In the genomic region with DNA sequence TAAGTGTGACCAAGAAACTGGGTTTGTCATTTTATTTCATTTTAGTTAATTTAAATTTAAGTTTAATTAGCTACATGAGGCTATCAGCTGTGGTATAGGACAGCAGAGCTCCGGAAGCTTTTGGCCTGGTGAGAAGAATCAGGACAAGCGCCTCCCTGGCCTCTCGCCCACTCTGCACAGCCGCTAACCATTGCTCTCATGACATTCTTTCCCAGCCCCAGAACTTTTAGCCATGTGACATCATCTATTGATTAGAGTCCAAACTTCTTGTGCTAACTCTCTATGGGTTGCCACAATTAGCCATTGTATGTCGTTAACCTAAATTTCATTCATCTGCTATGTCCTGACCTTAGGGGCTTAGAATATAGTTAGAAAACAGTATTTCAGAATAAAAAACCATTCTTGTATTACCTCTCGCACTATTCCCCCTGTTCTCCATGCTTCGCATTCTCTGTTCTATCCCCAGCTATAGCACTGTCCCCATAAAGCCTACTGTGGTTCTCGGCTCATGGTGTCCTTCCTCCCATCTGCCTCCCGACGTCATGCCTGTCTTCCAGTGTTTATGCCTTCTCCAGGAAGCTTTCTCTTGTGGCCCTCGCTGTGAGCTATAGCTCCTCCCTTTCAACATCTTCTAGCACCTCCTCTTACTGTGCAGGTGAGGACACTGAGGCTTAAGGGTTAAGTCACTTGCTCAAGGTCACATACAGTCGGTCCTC, we compare ENCODE assay signal across 10 cellular contexts. TPM values are rescaled to one million over a fixed set of nuclear protein-coding genes. Genes with fewer than 3 reads are reported as not detected.
A peak's percentile ranks its signal among the peaks of the same experiment; 100 is the strongest.
DNase-seq lines count a peak whose midpoint lies in the region; ATAC-seq, FAIRE-seq and TF ChIP-seq lines count a peak whose summit lies in the region.
"Had no signal": no experiment of that assay in that cellular context is flagged by ENCODE, and none has a peak within 500 bp of the region (broad histone marks: within the 10 kb centered on the region; RNA-seq: fewer than 3 reads in every experiment).

No MANE protein-coding gene starts in this region.

- CTCF ChIA-PET in HCT116 (lab: Charles Lee), result interaction anchor here (1.1 to 1.5 kb wide), 2 partner anchors 30 to 117 kb away, joined by 3 to 5 read pairs; no protein-coding TSS in a partner anchor

- no peak for TF ChIP-seq CTCF in HCT116 (IDR thresholded peaks at IDR 0.05 in 2 of 3, conservative IDR thresholded peaks at IDR 0.05 in 1 of 3; ENCODE audit: borderline replicate concordance in 1 of 3, insufficient read depth in 1 of 3, low read depth in 2 of 3, low read length in 2 of 3)
- no peak for TF ChIP-seq CTCF in cardiac fibroblast (IDR thresholded peaks at IDR 0.05; ENCODE audit: low read depth, low read length)
- TF ChIP-seq CTCF in spleen (IDR thresholded peaks at IDR 0.05 in 8 of 11, conservative IDR thresholded peaks at IDR 0.05 in 3 of 11), result no peak

- RAD21 ChIA-PET in HCT116 (lab: Charles Lee; ENCODE audit: low non-redundant PET in 1 of 2, low total read pairs in 2 of 2, uncharacterized antibody in 2 of 2, unreplicated experiment in 2 of 2), result no interaction called here

- TF ChIP-seq POLR2A in HCT116 (IDR thresholded peaks at IDR 0.05; ENCODE audit: borderline replicate concordance, extremely low read depth, insufficient read depth, insufficient read length) (no peak), spleen (IDR thresholded peaks at IDR 0.05) (no peak), GM12892 (IDR thresholded peaks at IDR 0.05; ENCODE audit: low read depth, low read length) (no peak)

- H3K36me3 ChIP-seq in HCT116 (ENCODE audit: control insufficient read depth in 1 of 2, insufficient read depth in 2 of 2, low read length in 2 of 2), result peaks cover 9 to 60% of the 10 kb centered on the region in 2 experiments
- H3K36me3 ChIP-seq in spleen, result peaks cover 0 to 69% (median 22%) of the 10 kb centered on the region in 6 donors
- peaks cover 5% of the 10 kb centered on the region for H3K36me3 ChIP-seq in H7 (replicated peaks; ENCODE audit: control insufficient read depth, insufficient read depth, low read length)

- H3K79me2 ChIP-seq in HCT116 (ENCODE audit: insufficient read depth, low read length), result peaks cover 92% of the 10 kb centered on the region

- BruUV-seq in HCT116 (replicated peaks; lab: Mats Ljungman, UMichigan), result TSS peak; percentile 42

- H2AFZ ChIP-seq in HCT116 (ENCODE audit: low read depth, low read length, poor library complexity, severe bottlenecking), result no peak overlapping the region

- no peaks in the 10 kb centered on the region for H3K9me3 ChIP-seq in HCT116 (ENCODE audit: control insufficient read depth in 1 of 2, insufficient read depth in 1 of 2, low read depth in 1 of 2, low read length in 2 of 2)
- no peaks in the 10 kb centered on the region for H3K9me3 ChIP-seq in spleen

- FAIRE-seq in GM12892 (lab: Jason Lieb, UNC), result no peak
- FAIRE-seq: HTR-8/SVneo had no signal

- ATAC-seq in HCT116, result no peak

- TF ChIP-seq RAD21 in HCT116 (IDR thresholded peaks at IDR 0.05; ENCODE audit: low read depth), result no peak

- H3K4me1 ChIP-seq in HCT116 (ENCODE audit: control insufficient read depth in 1 of 2, insufficient read depth in 2 of 2, low read length in 2 of 2), result peaks cover 78 to 97% of the 10 kb centered on the region in 2 experiments
- H3K4me1 ChIP-seq in spleen, result peaks cover 29 to 97% (median 65%) of the 10 kb centered on the region in 6 donors

- 76 to 82% (median 82%) methylated on average over 12 of the region's 12 CpGs for WGBS in spleen, 5 donors

- H3K4me3 ChIP-seq in HCT116 (replicated peaks in 1 of 2; ENCODE audit: low read depth in 1 of 2, low read length in 2 of 2) (peak overlapping the region; percentile 2 to 15; a peak in 1 of 4 replicates), cardiac fibroblast (replicated peaks in 1 of 2; ENCODE audit: low read depth in 2 of 2, low read length in 2 of 2) (peak overlapping the region in 1 of 2 donors; percentile 15), spleen (no peak overlapping the region), H7 (ENCODE audit: insufficient read depth, low read depth, low read length) (no peak overlapping the region)

- peak overlapping the region; percentile 63 for H3K4me2 ChIP-seq in HCT116 (ENCODE audit: low read length)

- peak overlapping the region; percentile 56 for H3K9ac ChIP-seq in HCT116 (ENCODE audit: low read length)

- intact Hi-C loops in HCT116 (cut with micrococcal nuclease), result loop anchor here (10.0 kb wide), 2 partner anchors 261 to 269 kb away; partner anchors contain the start of genes ALKBH2, ISCU, SART3 and UNG
- intact Hi-C loops in spleen (cut with DNase I; ENCODE audit: low total_unique reads), result no loop called here

- no peak for DNase-seq in HCT116 (ENCODE audit: low read depth, low spot score)
- peak; percentile 87 to 92 for DNase-seq in cardiac fibroblast (ENCODE audit: low read depth in 2 of 2)
- peak; percentile 25 for DNase-seq in spleen
- no peak for DNase-seq in SIG-M5 treated with dmso at 0.1 percent for 504 hours (lab: John Stamatoyannopoulos, UW; ENCODE audit: unreplicated experiment)
- no peak for DNase-seq in NCI-H187 (lab: John Stamatoyannopoulos, UW)
- no peak for DNase-seq in GM12892 (ENCODE audit: insufficient read length)
- no peak for DNase-seq in H7
- DNase-seq: activated T-cell treated with anti-CD3 and anti-CD28 coated beads for 4 hours had no signal

- no peaks in the 10 kb centered on the region for H3K27me3 ChIP-seq in HCT116 (ENCODE audit: insufficient read depth, low read length)
- H3K27me3 ChIP-seq in layer of hippocampus (ENCODE audit: control insufficient read depth, insufficient read depth, low read length), result no peaks in the 10 kb centered on the region
- no peaks in the 10 kb centered on the region for H3K27me3 ChIP-seq in spleen (replicated peaks in 1 of 7)
- no peaks in the 10 kb centered on the region for H3K27me3 ChIP-seq in H7 (ENCODE audit: control insufficient read depth, insufficient read depth, low read length)

- H3K9me2 ChIP-seq in HCT116 (ENCODE audit: insufficient read depth), result no peaks in the 10 kb centered on the region

- H3K27ac ChIP-seq in HCT116 (ENCODE audit: low read depth, low read length) (peak overlapping the region; percentile 67), layer of hippocampus (ENCODE audit: low read depth, low read length) (peak overlapping the region; percentile 5), spleen (peak overlapping the region; percentile 6 to 87 (median 69))

- H4K20me1 ChIP-seq in HCT116 (ENCODE audit: insufficient read depth), result no peaks in the 10 kb centered on the region

- POLR2A ChIA-PET in HCT116 (lab: Charles Lee), result interaction anchor here (1.1 kb wide), 1 partner anchor 23 kb away, joined by 3 read pairs; the partner anchor contains the start of gene SSH1

TF ChIP-seq in HCT116, 20 proteins besides CTCF, POLR2A, EP300 and RAD21:
- TF ChIP-seq POLR2AphosphoS5 (IDR thresholded peaks at IDR 0.05; ENCODE audit: low read depth, low read length) (peak; percentile 19; the same call in 1 of the 2 replicates), TCF7L2 (IDR thresholded peaks at IDR 0.05; ENCODE audit: borderline replicate concordance, extremely low read depth, insufficient read depth, insufficient read length) (no peak), EZH2 (IDR thresholded peaks at IDR 0.05) (no peak)
TF ChIP-seq in HCT116: peak in this region for 1.

RNA-seq across cellular contexts. Expression of gene SSH1, which starts 23.5 kb away (rescaled TPM):
- total RNA-seq in HCT116 (2021; ENCODE audit: unreplicated experiment), result 83.3 TPM
- polyA plus RNA-seq in HCT116 (2012), result 35.7 and 37.1 TPM in 2 replicates
- 10 to 100 TPM; 32.2 to 71.3 (median 47.8) TPM for total RNA-seq in spleen
- polyA plus RNA-seq in spleen, result 1 to 10 TPM; 1.7 to 8.6 (median 2.7) TPM
- 9.5 TPM for polyA plus RNA-seq in GM12892 (2012; ENCODE audit: missing spikeins)
- total RNA-seq in H7 (2014; rRNA removed; shearing (Covaris generic)), result 6.1 and 8.7 TPM in 2 replicates

RNA-seq across cellular contexts. Expression of gene DAO, which starts 46.0 kb away (rescaled TPM):
- not detected for total RNA-seq in HCT116 (2021; ENCODE audit: unreplicated experiment)
- not detected in 2 replicates for polyA plus RNA-seq in HCT116 (2012)
- total RNA-seq in spleen, result under 1 TPM in 1 of 7 donors, not detected in 6; 0.42 TPM
- polyA plus RNA-seq in spleen, result not detected
- not detected for polyA plus RNA-seq in GM12892 (2012; ENCODE audit: missing spikeins)
- total RNA-seq in H7 (2014; rRNA removed; shearing (Covaris generic)), result not detected in 2 replicates

Comparison
In these comparisons a context has a peak if more than half of its experiments do, and no peak if none do; other contexts are left out.
1. DNase-seq: peak in cardiac fibroblast (2 of 2) and spleen (single experiment); none in HCT116 (single experiment), SIG-M5 treated with dmso at 0.1 percent for 504 hours (single experiment), NCI-H187 (0 of 2), GM12892 (single experiment) and H7 (single experiment).
2. H3K27ac ChIP-seq: peak in every context shown above with its lines; median percentile 69 in spleen; 67 in HCT116; 5 in layer of hippocampus.
3. H3K4me3 ChIP-seq: peak in HCT116 (2 of 2); none in spleen (0 of 8) and H7 (single experiment).